1 cellular context compared by ENCODE assay signal in the genomic region with DNA sequence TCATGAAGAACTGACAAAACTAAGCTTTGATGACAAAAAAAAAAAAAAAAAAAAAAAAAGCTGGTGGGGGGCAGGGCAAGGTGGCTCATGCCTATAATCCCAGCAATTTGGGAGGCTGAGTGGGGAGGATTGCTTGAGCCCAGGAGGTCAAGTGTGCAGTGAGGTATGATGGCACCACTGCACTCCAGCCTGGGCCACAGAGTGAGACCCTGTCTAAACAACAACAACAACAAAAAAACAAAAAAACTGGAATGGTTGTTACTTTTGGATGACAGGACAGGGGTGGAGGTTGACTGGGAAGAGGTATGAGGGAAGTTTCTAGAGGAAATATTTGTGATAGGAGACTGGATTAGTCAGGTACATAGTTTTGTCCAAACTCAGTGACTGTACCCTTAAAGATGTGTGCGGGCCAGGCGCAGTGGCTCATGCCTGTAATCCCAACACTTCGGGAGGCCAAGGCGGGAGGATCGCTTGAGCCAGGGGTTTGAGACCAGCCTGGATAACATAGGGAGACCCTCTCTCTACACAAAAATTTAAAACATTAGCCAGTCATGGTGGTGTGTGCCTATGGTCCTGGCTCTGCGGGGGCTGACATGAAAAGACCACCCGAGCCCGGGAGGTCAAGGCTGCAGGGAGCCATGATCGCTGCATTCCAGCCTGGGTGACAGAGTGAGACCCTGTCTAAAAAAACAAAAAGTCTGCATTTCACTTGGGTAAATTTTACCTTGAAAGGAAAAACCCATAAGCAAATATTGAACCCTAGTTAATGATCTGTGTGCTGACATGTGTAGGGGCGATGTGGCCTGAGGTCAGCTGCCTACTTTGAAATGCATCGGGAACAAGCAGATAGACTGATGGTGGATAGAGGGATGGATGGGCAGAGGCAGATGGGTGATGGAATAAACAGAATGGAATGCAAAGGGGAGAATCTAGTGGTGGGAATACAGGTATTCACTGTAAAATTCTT.
A peak's percentile ranks its signal among the peaks of the same experiment; 100 is the strongest.
TF ChIP-seq lines count a peak whose summit lies in the region.

No MANE protein-coding gene starts in this region.

TF ChIP-seq in HepG2, 621 proteins besides CTCF, POLR2A, EP300 and RAD21 (continued from another document and continues in another):
- TF ChIP-seq, protein P1, sequence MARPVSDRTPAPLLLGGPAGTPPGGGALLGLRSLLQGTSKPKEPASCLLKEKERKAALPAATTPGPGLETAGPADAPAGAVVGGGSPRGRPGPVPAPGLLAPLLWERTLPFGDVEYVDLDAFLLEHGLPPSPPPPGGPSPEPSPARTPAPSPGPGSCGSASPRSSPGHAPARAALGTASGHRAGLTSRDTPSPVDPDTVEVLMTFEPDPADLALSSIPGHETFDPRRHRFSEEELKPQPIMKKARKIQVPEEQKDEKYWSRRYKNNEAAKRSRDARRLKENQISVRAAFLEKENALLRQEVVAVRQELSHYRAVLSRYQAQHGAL (CRISPR knock-in tag; IDR thresholded peaks at IDR 0.05; ENCODE audit: not compliant biosample characterization) = no peak
- TF ChIP-seq ADNP (CRISPR knock-in tag; IDR thresholded peaks at IDR 0.05) (peak; percentile 17; the same call in 1 of the 2 replicates), SRF (IDR thresholded peaks at IDR 0.05; ENCODE audit: low read depth, low read length) (peak; percentile 83), ZNF264 (CRISPR knock-in tag; IDR thresholded peaks at IDR 0.05) (peak; percentile 72; the same call in 1 of the 2 replicates), BCL6 (CRISPR knock-in tag; IDR thresholded peaks at IDR 0.05) (peak; percentile 82), NFKBIZ (CRISPR knock-in tag; IDR thresholded peaks at IDR 0.05) (0 out of 2 replicates have a peak, but pooled peaks have one; percentile 55), TFE3 (CRISPR knock-in tag; IDR thresholded peaks at IDR 0.05) (peak; percentile 90), ZNF20 (CRISPR knock-in tag; IDR thresholded peaks at IDR 0.05) (no peak), NFAT5 (CRISPR knock-in tag; IDR thresholded peaks at IDR 0.05) (no peak), SMARCE1 (IDR thresholded peaks at IDR 0.05; ENCODE audit: borderline replicate concordance) (no peak), ZNF891 (CRISPR knock-in tag; IDR thresholded peaks at IDR 0.05) (no peak), ZNF343 (CRISPR knock-in tag; IDR thresholded peaks at IDR 0.05) (no peak), NFIC (IDR thresholded peaks at IDR 0.05; ENCODE audit: low read length) (peak; percentile 79), AHDC1 (CRISPR knock-in tag; IDR thresholded peaks at IDR 0.05; ENCODE audit: borderline replicate concordance) (peak; percentile 94; the same call in 1 of the 2 replicates), FOXP1 (IDR thresholded peaks at IDR 0.05) (no peak), FOXP1 (CRISPR knock-in tag; IDR thresholded peaks at IDR 0.05) (peak; percentile 75), ZBTB37 (CRISPR knock-in tag; IDR thresholded peaks at IDR 0.05) (no peak), HINFP (CRISPR knock-in tag; IDR thresholded peaks at IDR 0.05; ENCODE audit: low read depth) (peak; percentile 46; the same call in 1 of the 2 replicates)
- TF ChIP-seq, protein P2, sequence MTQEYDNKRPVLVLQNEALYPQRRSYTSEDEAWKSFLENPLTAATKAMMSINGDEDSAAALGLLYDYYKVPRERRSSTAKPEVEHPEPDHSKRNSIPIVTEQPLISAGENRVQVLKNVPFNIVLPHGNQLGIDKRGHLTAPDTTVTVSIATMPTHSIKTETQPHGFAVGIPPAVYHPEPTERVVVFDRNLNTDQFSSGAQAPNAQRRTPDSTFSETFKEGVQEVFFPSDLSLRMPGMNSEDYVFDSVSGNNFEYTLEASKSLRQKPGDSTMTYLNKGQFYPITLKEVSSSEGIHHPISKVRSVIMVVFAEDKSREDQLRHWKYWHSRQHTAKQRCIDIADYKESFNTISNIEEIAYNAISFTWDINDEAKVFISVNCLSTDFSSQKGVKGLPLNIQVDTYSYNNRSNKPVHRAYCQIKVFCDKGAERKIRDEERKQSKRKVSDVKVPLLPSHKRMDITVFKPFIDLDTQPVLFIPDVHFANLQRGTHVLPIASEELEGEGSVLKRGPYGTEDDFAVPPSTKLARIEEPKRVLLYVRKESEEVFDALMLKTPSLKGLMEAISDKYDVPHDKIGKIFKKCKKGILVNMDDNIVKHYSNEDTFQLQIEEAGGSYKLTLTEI (CRISPR knock-in tag; conservative IDR thresholded peaks at IDR 0.05) = no peak
